In genomic region chr6:104896914-104897313, GRCh38 we compare ENCODE assay signal across 13 cellular contexts. TPM values are rescaled to one million over a fixed set of nuclear protein-coding genes. Genes with fewer than 3 reads are reported as not detected.
DNase-seq lines count a peak whose midpoint lies in the region; ATAC-seq, FAIRE-seq and TF ChIP-seq lines count a peak whose summit lies in the region.
"Had no signal": no experiment of that assay in that cellular context is flagged by ENCODE, and none has a peak within 500 bp of the region (broad histone marks: within the 10 kb centered on the region; RNA-seq: fewer than 3 reads in every experiment).

No MANE protein-coding gene starts in this region.

- no peak for FAIRE-seq in RCC 7860 (lab: Jason Lieb, UNC)

- no peaks in the 10 kb centered on the region for H4K20me1 ChIP-seq in OCI-LY1 (ENCODE audit: insufficient read depth, low read length)

- no peak overlapping the region for H3K4me2 ChIP-seq in OCI-LY1 (ENCODE audit: low read length)

- CTCF ChIA-PET in AG04450 (lab: Charles Lee): interaction anchor here (1.6 kb wide), 1 partner anchor 181 kb away, joined by 8 read pairs; no protein-coding TSS in a partner anchor

- no peaks in the 10 kb centered on the region for H3K4me1 ChIP-seq in OCI-LY1 (ENCODE audit: insufficient read depth, low read length, severe bottlenecking)
- no peaks in the 10 kb centered on the region for H3K4me1 ChIP-seq in effector memory CD4-positive, alpha-beta T cell (ENCODE audit: control insufficient read depth, insufficient read depth, low read length, poor library complexity, severe bottlenecking)
- H3K4me1 ChIP-seq: lower lobe of right lung, psoas muscle had no signal

- no peaks in the 10 kb centered on the region for H3F3A ChIP-seq in OCI-LY1 (ENCODE audit: insufficient read depth, low read length)

- no peak for ATAC-seq in GM21423 (IDR thresholded peaks at IDR 0.05; ENCODE audit: unreplicated experiment)
- ATAC-seq: lower lobe of right lung, psoas muscle had no signal

- POLR2A ChIA-PET in AG04450 (lab: Yijun Ruan, JAX): no interaction called here

- DNase-seq in AG04450 (ENCODE audit: low read depth, low spot score): no peak
- peak; percentile 1 for DNase-seq in EH (ENCODE audit: low read depth)
- DNase-seq in epithelial cell of proximal tubule (ENCODE audit: low read depth): no peak
- DNase-seq in effector memory CD4-positive, alpha-beta T cell: no peak
- no peak for DNase-seq in HuH-7.5 (ENCODE audit: low spot score)
- no peak for DNase-seq in RCC 7860 (ENCODE audit: low spot score)
- DNase-seq: central memory CD4-positive, alpha-beta T cell; DMS79; lower lobe of right lung; NCI-H1048; psoas muscle had no signal

- TF ChIP-seq CTCF in AG04450 (IDR thresholded peaks at IDR 0.05; ENCODE audit: low read depth, low read length) (peak; percentile 35), OCI-LY1 (IDR thresholded peaks at IDR 0.05; ENCODE audit: low read length) (peak; percentile 14; the same call in 1 of the 2 replicates), epithelial cell of proximal tubule (conservative IDR thresholded peaks at IDR 0.05; ENCODE audit: low read depth, low read length) (peak; percentile 33)

- no peak overlapping the region for H2AFZ ChIP-seq in OCI-LY1 (ENCODE audit: low read length)

- no peak overlapping the region for H3K4me3 ChIP-seq in AG04450 (ENCODE audit: low read depth, low read length)
- no peak overlapping the region for H3K4me3 ChIP-seq in OCI-LY1 (ENCODE audit: low read depth, low read length, poor library complexity, severe bottlenecking)
- H3K4me3 ChIP-seq in epithelial cell of proximal tubule (ENCODE audit: low read depth, low read length): no peak overlapping the region
- no peak overlapping the region for H3K4me3 ChIP-seq in effector memory CD4-positive, alpha-beta T cell (ENCODE audit: insufficient read depth, low read depth, low read length, poor library complexity, severe bottlenecking)
- H3K4me3 ChIP-seq: lower lobe of right lung, psoas muscle had no signal

- no peaks in the 10 kb centered on the region for H3K9me2 ChIP-seq in OCI-LY1 (ENCODE audit: low read depth, low read length)

- H3K36me3 ChIP-seq in OCI-LY1 (ENCODE audit: insufficient read depth, low read length): no peaks in the 10 kb centered on the region
- H3K36me3 ChIP-seq in effector memory CD4-positive, alpha-beta T cell (ENCODE audit: control insufficient read depth, insufficient read depth, low read length): no peaks in the 10 kb centered on the region
- H3K36me3 ChIP-seq: lower lobe of right lung had no signal

- H3K27ac ChIP-seq in AG04450 (ENCODE audit: low read depth, low read length) (no peak overlapping the region), OCI-LY1 (ENCODE audit: low read depth, low read length, poor library complexity, severe bottlenecking) (no peak overlapping the region)
- no peak overlapping the region for H3K27ac ChIP-seq in effector memory CD4-positive, alpha-beta T cell (ENCODE audit: insufficient read depth, low read length, poor library complexity, severe bottlenecking)
- H3K27ac ChIP-seq: lower lobe of right lung, psoas muscle had no signal

- H3K27me3 ChIP-seq in AG04450 (ENCODE audit: control insufficient read depth, insufficient read depth, low read length): no peaks in the 10 kb centered on the region
- H3K27me3 ChIP-seq in OCI-LY1 (ENCODE audit: insufficient read depth, low read length): no peaks in the 10 kb centered on the region
- no peaks in the 10 kb centered on the region for H3K27me3 ChIP-seq in effector memory CD4-positive, alpha-beta T cell (replicated peaks; ENCODE audit: control insufficient read depth, insufficient read depth, low read length, poor library complexity, severe bottlenecking)

- H3K9me3 ChIP-seq in AG04450 (ENCODE audit: control insufficient read depth, insufficient read depth, low read length) (no peaks in the 10 kb centered on the region), OCI-LY1 (ENCODE audit: low read length) (no peaks in the 10 kb centered on the region)
- no peaks in the 10 kb centered on the region for H3K9me3 ChIP-seq in effector memory CD4-positive, alpha-beta T cell (ENCODE audit: control insufficient read depth, low read length)
- H3K9me3 ChIP-seq: lower lobe of right lung, psoas muscle had no signal

- no peaks in the 10 kb centered on the region for H3K79me2 ChIP-seq in OCI-LY1 (ENCODE audit: insufficient read depth, low read length)

- no peak overlapping the region for H3K9ac ChIP-seq in OCI-LY1 (ENCODE audit: low read length)

RNA-seq across cellular contexts. Expression of gene HACE1, which starts 37.2 kb away (rescaled TPM):
- 10.7 and 13.6 TPM in 2 replicates for polyA plus RNA-seq in AG04450 (2011; rRNA removed)
- polyA minus RNA-seq in AG04450 (2011; rRNA and poly(A)+ RNA removed): 17.9 and 24.3 TPM in 2 replicates
- total RNA-seq in epithelial cell of proximal tubule: 7.9 and 16.2 TPM in 2 replicates

RNA-seq across cellular contexts. Expression of gene LIN28B, which starts 60.0 kb away (rescaled TPM):
- polyA plus RNA-seq in AG04450 (2011; rRNA removed): not detected in 2 replicates
- polyA minus RNA-seq in AG04450 (2011; rRNA and poly(A)+ RNA removed): not detected in 2 replicates
- total RNA-seq in epithelial cell of proximal tubule: 0.07 TPM in 1 of 2 replicates, not detected in the other
- total RNA-seq: lower lobe of right lung, psoas muscle had no signal
- polyA plus RNA-seq: psoas muscle had no signal
